In the genomic region with DNA sequence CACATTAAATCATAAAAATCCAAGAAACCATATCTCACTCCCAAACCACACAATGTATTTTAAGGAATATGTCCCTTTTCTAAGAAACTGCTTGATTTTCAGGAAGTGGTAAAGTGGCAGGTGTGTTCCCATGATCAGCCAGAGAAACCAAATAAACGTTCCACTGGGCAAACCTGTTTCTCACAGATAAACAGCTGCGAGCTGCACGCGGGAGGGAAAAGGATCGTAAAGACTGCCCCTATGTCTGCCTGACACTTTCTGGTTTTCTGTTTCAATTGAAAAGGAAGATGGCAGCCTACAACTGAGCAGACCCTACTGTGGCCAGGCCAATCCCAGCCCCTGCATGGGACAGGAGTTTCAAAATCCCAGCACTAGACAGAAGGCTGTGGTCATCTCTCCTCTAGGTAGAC, we compare ENCODE assay signal across 10 cellular contexts. TPM values are rescaled to one million over a fixed set of nuclear protein-coding genes. Genes with fewer than 3 reads are reported as not detected.
DNase-seq lines count a peak whose midpoint lies in the region; ATAC-seq, FAIRE-seq and TF ChIP-seq lines count a peak whose summit lies in the region.
"Had no signal": no experiment of that assay in that cellular context is flagged by ENCODE, and none has a peak within 500 bp of the region (broad histone marks: within the 10 kb centered on the region; RNA-seq: fewer than 3 reads in every experiment).

No MANE protein-coding gene starts in this region.

- H3K4me2 ChIP-seq in hepatocyte = peak overlapping the region; percentile 43

- H3K4me3 ChIP-seq in hepatocyte (no peak overlapping the region), lower leg skin (ENCODE audit: low read depth, poor library complexity, severe bottlenecking) (no peak overlapping the region)

- H3K36me3 ChIP-seq in hepatocyte (replicated peaks; ENCODE audit: insufficient read depth, low read depth) = no peaks in the 10 kb centered on the region

- peak; percentile 86 for FAIRE-seq in GM12891 (lab: Jason Lieb, UNC)

- ATAC-seq in HG02970 (IDR thresholded peaks at IDR 0.05; ENCODE audit: low FRiP score, unreplicated experiment) = no peak
- no peak for ATAC-seq in GM19467 (IDR thresholded peaks at IDR 0.05; ENCODE audit: unreplicated experiment)
- ATAC-seq: stimulated activated naive CD8-positive, alpha-beta T cell treated with anti-CD3 and anti-CD28 coated beads, Interleukin-15, Interleukin-2, amounts not matched to agents 100 U/mL and 50 U/mL, for 24 hours had no signal

- H3K9me2 ChIP-seq in hepatocyte (replicated peaks; ENCODE audit: insufficient read depth) = no peaks in the 10 kb centered on the region

- no peaks in the 10 kb centered on the region for H3K9me3 ChIP-seq in hepatocyte (ENCODE audit: low read depth)

- no peak overlapping the region for H2AFZ ChIP-seq in hepatocyte

- H3K27ac ChIP-seq in 22Rv1 = peak overlapping the region; percentile 34; the same call in 1 of the 2 replicates
- H3K27ac ChIP-seq in hepatocyte = peak overlapping the region; percentile 39

- no peaks in the 10 kb centered on the region for H3K27me3 ChIP-seq in hepatocyte

- no peak for TF ChIP-seq CTCF in 22Rv1 (IDR thresholded peaks at IDR 0.05)
- TF ChIP-seq CTCF in hepatocyte (IDR thresholded peaks at IDR 0.05; ENCODE audit: poor library complexity) = no peak
- TF ChIP-seq CTCF in lower leg skin (IDR thresholded peaks at IDR 0.05) = no peak

- DNase-seq in GM12891 (ENCODE audit: insufficient read length, low spot score) (no peak), NCI-H748 treated with DMSO at 0.1 percent for 48 hours (lab: John Stamatoyannopoulos, UW) (peak; percentile 100), hepatocyte (ENCODE audit: low spot score) (peak; percentile 38), NK-92 (lab: John Stamatoyannopoulos, UW; ENCODE audit: unreplicated experiment) (no peak), lower leg skin (ENCODE audit: low spot score in 2 of 2) (no peak)
- DNase-seq: activated naive CD4-positive, alpha-beta T cell; stimulated activated naive CD8-positive, alpha-beta T cell treated with anti-CD3 and anti-CD28 coated beads, Interleukin-15, Interleukin-2, amounts not matched to agents 100 U/mL and 50 U/mL, for 24 hours had no signal

- no peaks in the 10 kb centered on the region for H3K4me1 ChIP-seq in hepatocyte (ENCODE audit: insufficient read depth)

- 34% methylated on average over 5 of the region's 5 CpGs for WGBS in hepatocyte (ENCODE audit: low lambda C conversion rate, missing lambda C conversion rate)
- WGBS in lower leg skin, 2 donors = 26 to 56% methylated on average over 5 of the region's 5 CpGs

- H4K20me1 ChIP-seq in hepatocyte (ENCODE audit: insufficient read depth, poor library complexity, severe bottlenecking) = no peaks in the 10 kb centered on the region

- TF ChIP-seq POLR2A in GM12891 (IDR thresholded peaks at IDR 0.05; ENCODE audit: low read depth, low read length) (no peak), lower leg skin (IDR thresholded peaks at IDR 0.05) (no peak)

- intact Hi-C loops in lower leg skin (cut with DNase I; ENCODE audit: low total_unique reads) = no loop called here

- H3K79me2 ChIP-seq in hepatocyte = no peaks in the 10 kb centered on the region

TF ChIP-seq in GM12891, 5 proteins besides CTCF, POLR2A, EP300 and RAD21:
- no peak for TF ChIP-seq TAF1 (IDR thresholded peaks at IDR 0.05; ENCODE audit: low read depth, low read length)
- peak; percentile 49 for TF ChIP-seq SPI1 (IDR thresholded peaks at IDR 0.05; ENCODE audit: low read depth, low read length)

RNA-seq across cellular contexts. Expression of gene HIVEP3, which starts 36.6 kb away (rescaled TPM):
- polyA plus RNA-seq in GM12891 (2012; ENCODE audit: low read depth, missing spikeins) = 6.9 TPM
- total RNA-seq in hepatocyte (0.57 and 2.3 TPM in 2 replicates), lower leg skin (10 to 100 TPM in 2 of 4 donors, 1 to 10 TPM in 2; 5.3 to 17.3 (median 9.1) TPM)
- 4.0 and 5.9 TPM in 2 replicates for polyA plus RNA-seq in hepatocyte

Comparison
In these comparisons a context has a peak if more than half of its experiments do, and no peak if none do; other contexts are left out.
1. DNase-seq: peak in NCI-H748 treated with DMSO at 0.1 percent for 48 hours (single experiment) and hepatocyte (single experiment); none in GM12891 (single experiment), NK-92 (single experiment) and lower leg skin (0 of 2).